23 cellular contexts compared by ENCODE assay signal in the genomic region with DNA sequence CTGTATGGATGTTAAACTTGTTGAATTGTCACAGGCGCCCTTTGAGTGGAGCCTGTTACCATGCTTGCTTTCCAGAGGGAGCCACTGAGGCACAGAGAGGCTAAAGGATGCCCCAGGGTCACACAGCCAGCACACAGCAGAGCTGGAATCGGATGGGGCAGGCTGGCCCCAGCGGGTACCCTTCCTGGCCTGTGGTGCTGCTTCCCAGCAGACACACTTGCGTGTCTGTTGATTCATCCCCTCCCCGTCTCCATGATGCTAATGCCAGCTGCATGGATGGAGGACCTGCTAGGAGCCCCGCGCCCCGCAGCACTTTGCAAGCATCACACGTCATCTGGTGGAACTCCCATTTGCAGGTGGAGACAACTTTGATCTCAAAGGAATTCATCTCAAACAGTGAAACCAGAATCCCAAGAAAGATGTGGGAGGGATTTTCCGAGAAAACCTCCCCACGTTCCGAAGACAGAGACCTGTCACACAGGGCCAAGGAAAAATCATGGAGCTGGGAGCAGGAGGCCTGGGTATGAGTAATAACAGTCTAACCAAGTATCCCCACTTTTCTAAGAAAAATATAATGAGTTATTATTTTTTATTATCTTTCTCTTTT. TPM values are rescaled to one million over a fixed set of nuclear protein-coding genes. Genes with fewer than 3 reads are reported as not detected.
DNase-seq lines count a peak whose midpoint lies in the region; ATAC-seq, FAIRE-seq and TF ChIP-seq lines count a peak whose summit lies in the region.
"Had no signal": no experiment of that assay in that cellular context is flagged by ENCODE, and none has a peak within 500 bp of the region (broad histone marks: within the 10 kb centered on the region; RNA-seq: fewer than 3 reads in every experiment).

No MANE protein-coding gene starts in this region.

- no peaks in the 10 kb centered on the region; a peak in 1 of 5 replicates for H3K4me1 ChIP-seq in K562 (replicated peaks in 1 of 2; ENCODE audit: control insufficient read depth in 2 of 2, insufficient read depth in 2 of 2, low read length in 2 of 2)
- peaks cover 10% of the 10 kb centered on the region for H3K4me1 ChIP-seq in right cardiac atrium (ENCODE audit: control insufficient read depth, insufficient read depth, low read length)
- peaks cover 10% of the 10 kb centered on the region for H3K4me1 ChIP-seq in ovary (ENCODE audit: insufficient read depth)
- H3K4me1 ChIP-seq in upper lobe of left lung, result peaks cover 0 to 18% (median 16%) of the 10 kb centered on the region in 4 donors

- no peak for TF ChIP-seq EP300 in K562 (IDR thresholded peaks at IDR 0.05; ENCODE audit: low read length)
- no peak for TF ChIP-seq EP300 in ovary (IDR thresholded peaks at IDR 0.05)
- no peak for TF ChIP-seq EP300 in upper lobe of left lung (IDR thresholded peaks at IDR 0.05)

- TF ChIP-seq POLR2A in K562 (conservative IDR thresholded peaks at IDR 0.05), result no peak
- TF ChIP-seq POLR2A in ovary (IDR thresholded peaks at IDR 0.05), result no peak
- TF ChIP-seq POLR2A in upper lobe of left lung (IDR thresholded peaks at IDR 0.05), result no peak

- CTCF ChIA-PET in K562 (lab: Yijun Ruan, JAX; ENCODE audit: low intra/inter-chr PET ratio), result no interaction called here

- H3K27me3 ChIP-seq in K562 (ENCODE audit: control insufficient read depth in 2 of 2, insufficient read depth in 2 of 2, low read length in 2 of 2) (peaks cover 0 to 42% of the 10 kb centered on the region in 2 experiments; a peak in 2 of 5 replicates), right cardiac atrium (ENCODE audit: control insufficient read depth, insufficient read depth) (no peaks in the 10 kb centered on the region), ovary (no peaks in the 10 kb centered on the region), upper lobe of left lung (no peaks in the 10 kb centered on the region)
- H3K27me3 ChIP-seq: neutrophil, Peyer's patch had no signal

- no peaks in the 10 kb centered on the region for H3K9me1 ChIP-seq in K562 (ENCODE audit: control insufficient read depth, insufficient read depth, low read length)

- H3K9me3 ChIP-seq in K562 (replicated peaks; ENCODE audit: control insufficient read depth, insufficient read depth, low read depth, low read length) (no peaks in the 10 kb centered on the region), right cardiac atrium (ENCODE audit: control insufficient read depth, low read length) (no peaks in the 10 kb centered on the region), ovary (no peaks in the 10 kb centered on the region), upper lobe of left lung (no peaks in the 10 kb centered on the region)
- H3K9me3 ChIP-seq: neutrophil, Peyer's patch had no signal

- no peak for FAIRE-seq in K562 (lab: Jason Lieb, UNC)
- FAIRE-seq: colon, D721Med had no signal

- in situ Hi-C loops in K562 (cut with MboI), result no loop called here

- H3K4me3 ChIP-seq in K562 (no peak overlapping the region), right cardiac atrium (ENCODE audit: low read length) (no peak overlapping the region), ovary (no peak overlapping the region), upper lobe of left lung (no peak overlapping the region)
- H3K4me3 ChIP-seq: GM23338, Peyer's patch had no signal

- no peaks in the 10 kb centered on the region for H3K36me3 Mint-ChIP-seq in CD14-positive monocyte
- H3K36me3 Mint-ChIP-seq: brain had no signal

- no peak for TF ChIP-seq RAD21 in K562 (CRISPR knock-in tag; conservative IDR thresholded peaks at IDR 0.05 in 1 of 2, IDR thresholded peaks at IDR 0.05 in 1 of 2)

- H3K36me3 ChIP-seq in K562 (ENCODE audit: control insufficient read depth, insufficient read depth, low read length) (no peaks in the 10 kb centered on the region), ovary (no peaks in the 10 kb centered on the region), upper lobe of left lung (no peaks in the 10 kb centered on the region)
- H3K36me3 ChIP-seq: neutrophil, Peyer's patch had no signal

- TF ChIP-seq CTCF in CD14-positive monocyte (IDR thresholded peaks at IDR 0.05) (no peak), K562 (IDR thresholded peaks at IDR 0.05 in 2 of 3, conservative IDR thresholded peaks at IDR 0.05 in 1 of 3; ENCODE audit: insufficient read depth in 2 of 3, low read depth in 1 of 3, low read length in 3 of 3) (no peak), ovary (IDR thresholded peaks at IDR 0.05) (no peak), upper lobe of left lung (IDR thresholded peaks at IDR 0.05) (no peak)

- DNase-seq in CD14-positive monocyte (ENCODE audit: low spot score) (peak; percentile 10), K562 (ENCODE audit: extremely low read depth in 1 of 4, low spot score in 3 of 4) (no peak), right cardiac atrium (peak in 2 of 3 donors; percentile 41 to 57), ovary (peak in 3 of 5 donors; percentile 18 to 31 (median 19)), upper lobe of left lung (no peak), NK-92 (lab: John Stamatoyannopoulos, UW; ENCODE audit: unreplicated experiment) (no peak), mucosa of gallbladder (ENCODE audit: low spot score) (no peak), NOMO-1 (lab: John Stamatoyannopoulos, UW; ENCODE audit: unreplicated experiment in 2 of 2) (no peak)
- DNase-seq: activated CD4-positive, alpha-beta T cell treated with anti-CD3 and anti-CD28 coated beads, Interleukin-2, amount 50 U/mL, for 4 hours; activated effector memory CD4-positive, alpha-beta T cell treated with anti-CD3 and anti-CD28 coated beads, Interleukin-2, amount 50 U/mL, for 16 hours; C1 segment of cervical spinal cord; NCI-H2081 treated with DMSO at 0.1 percent for 48 hours; NCI-H446 treated with DMSO at 0.1 percent for 48 hours; NK-92 treated with Interleukin-12 subunit alpha and Interleukin-12 subunit beta, amount 100 ng/mL, for 24 hours; stimulated activated CD4-positive, alpha-beta T cell treated with anti-CD3 and anti-CD28 coated beads, Interleukin-15, amount 100 ng/mL, for 24 hours had no signal

- H4K20me1 ChIP-seq in K562 (replicated peaks; ENCODE audit: control insufficient read depth, insufficient read depth, low read length), result 0 out of 2 replicates have a peak, but pooled peaks cover 5% of the 10 kb centered on the region

- no peak overlapping the region for H3K27ac ChIP-seq in K562 (ENCODE audit: extremely low read depth, low read depth, low read length)
- H3K27ac ChIP-seq in right cardiac atrium (ENCODE audit: low read length), result no peak overlapping the region
- H3K27ac ChIP-seq in ovary, result no peak overlapping the region
- no peak overlapping the region for H3K27ac ChIP-seq in upper lobe of left lung
- H3K27ac ChIP-seq: neutrophil had no signal

- H3K4me1 Mint-ChIP-seq in CD14-positive monocyte, result no peaks in the 10 kb centered on the region
- H3K4me1 Mint-ChIP-seq: GM23338 had no signal

- WGBS in K562 (ENCODE audit: insufficient coverage, low coverage, missing lambda C conversion rate), result 0% methylated on average over 7 of the region's 12 CpGs
- 77% methylated on average over 12 of the region's 12 CpGs for WGBS in right cardiac atrium
- WGBS in ovary, 3 donors, result 77 to 85% (median 83%) methylated on average over 12 of the region's 12 CpGs
- WGBS in upper lobe of left lung, 2 donors, result 81 to 83% methylated on average over 8 to 12 of the region's 12 CpGs

- BruUV-seq in K562 (replicated peaks; lab: Mats Ljungman, UMichigan), result no TSS peak

- no peak overlapping the region for H3K4me2 ChIP-seq in K562 (ENCODE audit: insufficient read depth, low read length)
- H3K4me2 ChIP-seq: GM23338 had no signal

- H3K9me3 Mint-ChIP-seq in CD14-positive monocyte, result no peaks in the 10 kb centered on the region
- H3K9me3 Mint-ChIP-seq: GM23338 had no signal

- no peak overlapping the region for H3K9ac ChIP-seq in K562 (ENCODE audit: insufficient read depth in 1 of 2, low read depth in 2 of 2, low read length in 2 of 2)

- no peak overlapping the region for H3K27ac Mint-ChIP-seq in CD14-positive monocyte
- H3K27ac Mint-ChIP-seq: GM23338 had no signal

- H3K4me3 Mint-ChIP-seq in CD14-positive monocyte, result no peak overlapping the region
- H3K4me3 Mint-ChIP-seq: GM23338 had no signal

- no peak for ATAC-seq in K562
- no peak for ATAC-seq in right cardiac atrium
- ATAC-seq in upper lobe of left lung (ENCODE audit: low FRiP score in 2 of 2), result no peak
- ATAC-seq: GM23338, left lobe of liver, SK-N-SH treated with all-trans-retinoic acid at 6 μM for 48 hours had no signal

- H3K79me2 ChIP-seq in K562 (ENCODE audit: control insufficient read depth, insufficient read depth, low read length), result no peaks in the 10 kb centered on the region

- POLR2A ChIA-PET in K562 (lab: Yijun Ruan, JAX), result interaction anchor here (0.6 to 0.7 kb wide), 2 partner anchors 180 to 1424 kb away, joined by 3 to 4 read pairs; no protein-coding TSS in a partner anchor

- H3K27me3 Mint-ChIP-seq in CD14-positive monocyte (ENCODE audit: low read depth in 3 of 3), result peaks cover 0 to 7% (median 6%) of the 10 kb centered on the region in 3 donors

- no peak overlapping the region for H2AFZ ChIP-seq in K562 (ENCODE audit: low read depth, low read length)
- H2AFZ ChIP-seq: GM23338 had no signal

- intact Hi-C loops in CD14-positive monocyte (cut with micrococcal nuclease) (no loop called here), K562 (cut with micrococcal nuclease) (no loop called here), right cardiac atrium (cut with DNase I) (no loop called here), ovary (cut with DNase I) (no loop called here)

RNA-seq across cellular contexts. Expression of a gene that starts 52.5 kb away (rescaled TPM):
- polyA plus RNA-seq in CD14-positive monocyte (not detected), K562 (2011; rRNA removed) (not detected in 2 replicates), K562 (2014; fragmentation: Illumina TruSeq; extraction: Trizol) (not detected in 2 replicates), K562 (2014; fragmentation: Nextera tagmentation; extraction: Ambion mirVana) (not detected), K562 (2014; rRNA removed) (not detected in 2 replicates), right cardiac atrium (1.3 TPM), ovary (1 to 10 TPM in 1 of 2 donors, under 1 TPM in 1; 0.33 to 4.2 TPM)
- total RNA-seq in K562 (2011; cell fraction: chromatin; rRNA removed; ENCODE audit: low replicate concordance), result not detected in 2 replicates
- total RNA-seq in K562 (2011; cell fraction: nucleolus; rRNA removed), result not detected in 2 replicates
- total RNA-seq in K562 (2011; cell fraction: nucleoplasm; rRNA removed), result not detected in 2 replicates
- total RNA-seq in K562 (2014; rRNA removed) (not detected in 2 replicates), K562 (2014; rRNA removed; fragmentation: Illumina TruSeq; extraction: Trizol) (not detected in 2 replicates), K562 (2015; rRNA removed; fragmentation: Illumina TruSeq; extraction: Trizol) (not detected in 2 replicates), K562 (2021) (not detected in 2 replicates), right cardiac atrium (1 to 10 TPM; 1.0 to 5.8 (median 1.3) TPM), ovary (1 to 10 TPM in 4 of 7 donors, under 1 TPM in 3; 0.35 to 4.5 (median 2.0) TPM), upper lobe of left lung (1 to 10 TPM in 1 of 6 donors, under 1 TPM in 4, not detected in 1; 0.11 to 1.0 (median 0.20) TPM), mucosa of gallbladder (3.8 TPM)
- polyA plus RNA-seq in K562 (2011; cell fraction: cytosol; rRNA removed), result not detected in 2 replicates
- not detected in 2 replicates for polyA plus RNA-seq in K562 (2011; cell fraction: nucleus; rRNA removed)
- polyA plus RNA-seq in K562 (2012), result 0.03 TPM in 1 of 2 replicates, not detected in the other
- not detected in 2 replicates for polyA minus RNA-seq in K562 (2011; rRNA and poly(A)+ RNA removed)
- polyA minus RNA-seq in K562 (2011; cell fraction: cytosol; rRNA and poly(A)+ RNA removed), result not detected in 2 replicates
- under 0.01 TPM in 1 of 2 replicates, not detected in the other for polyA minus RNA-seq in K562 (2011; cell fraction: nucleus; rRNA and poly(A)+ RNA removed)

Comparison
In these comparisons a context has a peak if more than half of its experiments do, and no peak if none do; other contexts are left out.
1. DNase-seq: peak in CD14-positive monocyte (single experiment), right cardiac atrium (2 of 3) and ovary (3 of 5); none in K562 (0 of 4), upper lobe of left lung (0 of 2), NK-92 (single experiment), mucosa of gallbladder (single experiment) and NOMO-1 (0 of 2).